10 cellular contexts compared by ENCODE assay signal in genomic region chr13:20121154-20121515, GRCh38. TPM values are rescaled to one million over a fixed set of nuclear protein-coding genes. Genes with fewer than 3 reads are reported as not detected.
DNase-seq lines count a peak whose midpoint lies in the region; ATAC-seq, FAIRE-seq and TF ChIP-seq lines count a peak whose summit lies in the region.
"Had no signal": no experiment of that assay in that cellular context is flagged by ENCODE, and none has a peak within 500 bp of the region (broad histone marks: within the 10 kb centered on the region; RNA-seq: fewer than 3 reads in every experiment).

No MANE protein-coding gene starts in this region.

- peaks cover 0 to 1% (median 0%) of the 10 kb centered on the region in 3 donors for H3K36me3 Mint-ChIP-seq in CD8-positive, alpha-beta memory T cell
- peaks cover 2% of the 10 kb centered on the region for H3K36me3 Mint-ChIP-seq in activated naive CD8-positive, alpha-beta T cell treated with anti-CD3 and anti-CD28 coated beads for 36 hours
- no peaks in the 10 kb centered on the region for H3K36me3 Mint-ChIP-seq in naive B cell

- H3K36me3 ChIP-seq in CD8-positive, alpha-beta memory T cell (ENCODE audit: insufficient read depth, low read length), result no peaks in the 10 kb centered on the region
- no peaks in the 10 kb centered on the region for H3K36me3 ChIP-seq in MG63

- H3K27ac ChIP-seq in CD8-positive, alpha-beta memory T cell (ENCODE audit: low read depth, low read length), result peak overlapping the region; percentile 38

- H3K4me1 Mint-ChIP-seq in CD8-positive, alpha-beta memory T cell, result peaks cover 20 to 22% (median 22%) of the 10 kb centered on the region in 3 donors
- peaks cover 15% of the 10 kb centered on the region for H3K4me1 Mint-ChIP-seq in activated naive CD8-positive, alpha-beta T cell treated with anti-CD3 and anti-CD28 coated beads for 36 hours
- H3K4me1 Mint-ChIP-seq in naive B cell, result peaks cover 9 to 20% (median 14%) of the 10 kb centered on the region in 3 donors

- TF ChIP-seq POLR2A in H54 (IDR thresholded peaks at IDR 0.05; ENCODE audit: low read depth, low read length), result no peak

- no peaks in the 10 kb centered on the region for H3K27me3 ChIP-seq in CD8-positive, alpha-beta memory T cell (ENCODE audit: insufficient read depth, low read length, poor library complexity, severe bottlenecking)
- H3K27me3 ChIP-seq in MG63, result no peaks in the 10 kb centered on the region

- peak overlapping the region; percentile 32 for H3K4me3 ChIP-seq in CD8-positive, alpha-beta memory T cell (ENCODE audit: low read length)
- peak overlapping the region; percentile 60 for H3K4me3 ChIP-seq in MG63
- H3K4me3 ChIP-seq: GM12878 had no signal

- no peak for FAIRE-seq in H54 (lab: Jason Lieb, UNC)
- FAIRE-seq: GM12878 had no signal

- H3K4me1 ChIP-seq in CD8-positive, alpha-beta memory T cell (ENCODE audit: insufficient read depth, low read length), result peaks cover 9% of the 10 kb centered on the region

- H3K9me3 Mint-ChIP-seq in CD8-positive, alpha-beta memory T cell, result no peaks in the 10 kb centered on the region
- H3K9me3 Mint-ChIP-seq in activated naive CD8-positive, alpha-beta T cell treated with anti-CD3 and anti-CD28 coated beads for 36 hours, result no peaks in the 10 kb centered on the region
- H3K9me3 Mint-ChIP-seq in naive B cell, result peaks cover 0 to 2% (median 0%) of the 10 kb centered on the region in 7 donors

- H3K9me3 ChIP-seq in CD8-positive, alpha-beta memory T cell (ENCODE audit: low read length), result no peaks in the 10 kb centered on the region
- no peaks in the 10 kb centered on the region for H3K9me3 ChIP-seq in MG63

- CTCF ChIA-PET in CD8-positive, alpha-beta memory T cell (lab: Charles Lee), result no interaction called here

- no peak for DNase-seq in CD8-positive, alpha-beta memory T cell
- DNase-seq in MG63, result no peak
- no peak for DNase-seq in activated naive CD8-positive, alpha-beta T cell treated with anti-CD3 and anti-CD28 coated beads for 36 hours
- no peak for DNase-seq in naive B cell
- DNase-seq in NCI-H1694 treated with DMSO at 0.1 percent for 48 hours (lab: John Stamatoyannopoulos, UW), result no peak
- no peak for DNase-seq in DMS53 treated with DMSO at 0.1 percent for 48 hours (lab: John Stamatoyannopoulos, UW; ENCODE audit: unreplicated experiment)
- DNase-seq in H54 (ENCODE audit: insufficient read length, low spot score), result no peak
- DNase-seq in activated CD4-positive, alpha-beta T cell treated with anti-CD3 and anti-CD28 coated beads, Interleukin-2, amount 50 U/mL, for 4 hours, result no peak
- DNase-seq: NCI-H446 treated with DMSO at 0.1 percent for 48 hours had no signal

- H3K27me3 Mint-ChIP-seq in CD8-positive, alpha-beta memory T cell, result peaks cover 8 to 19% of the 10 kb centered on the region in 2 donors
- H3K27me3 Mint-ChIP-seq in activated naive CD8-positive, alpha-beta T cell treated with anti-CD3 and anti-CD28 coated beads for 36 hours, result peaks cover 10% of the 10 kb centered on the region
- peaks cover 18 to 34% (median 26%) of the 10 kb centered on the region in 3 donors for H3K27me3 Mint-ChIP-seq in naive B cell

- no peak for ATAC-seq in naive B cell (ENCODE audit: low read depth in 2 of 2)
- ATAC-seq: GM12878 had no signal

- H3K27ac Mint-ChIP-seq in CD8-positive, alpha-beta memory T cell, result peak overlapping the region in 7 of 8 donors; percentile 21 to 97 (median 86)
- peak overlapping the region; percentile 57 for H3K27ac Mint-ChIP-seq in activated naive CD8-positive, alpha-beta T cell treated with anti-CD3 and anti-CD28 coated beads for 36 hours
- peak overlapping the region in 1 of 6 donors; percentile 72 for H3K27ac Mint-ChIP-seq in naive B cell

- POLR2A ChIA-PET in CD8-positive, alpha-beta memory T cell (lab: Charles Lee), result interaction anchor here (0.6 kb wide), 1 partner anchor 30 kb away, joined by 3 read pairs; no protein-coding TSS in a partner anchor

- H3K4me3 Mint-ChIP-seq in CD8-positive, alpha-beta memory T cell, result peak overlapping the region; percentile 84 to 92 (median 88)
- peak overlapping the region; percentile 76 for H3K4me3 Mint-ChIP-seq in activated naive CD8-positive, alpha-beta T cell treated with anti-CD3 and anti-CD28 coated beads for 36 hours
- peak overlapping the region; percentile 51 to 96 (median 90) for H3K4me3 Mint-ChIP-seq in naive B cell

RNA-seq across cellular contexts. Expression of gene GJA3, which starts 39.7 kb away (rescaled TPM):
- total RNA-seq in CD8-positive, alpha-beta memory T cell, result 1 to 10 TPM in 1 of 2 experiments, under 1 TPM in 1; 0.85 to 1.0 TPM
- 0.09 TPM for polyA plus RNA-seq in CD8-positive, alpha-beta memory T cell
- 2.3 and 3.3 TPM in 2 replicates for total RNA-seq in MG63 (2014; rRNA removed; shearing (Covaris generic); ENCODE audit: low replicate concordance)
- 1 to 10 TPM; 1.0 TPM for total RNA-seq in activated naive CD8-positive, alpha-beta T cell treated with anti-CD3 and anti-CD28 coated beads for 36 hours
- under 1 TPM in 3 of 6 donors, not detected in 3; 0.13 to 0.25 (median 0.14) TPM for polyA plus RNA-seq in naive B cell (ENCODE audit: low read depth in 6 of 6)
